Comparison of ENCODE assay signal across 1 cellular context in genomic region chr14:52694761-52695480, GRCh38.
TF ChIP-seq lines count a peak whose summit lies in the region.

No MANE protein-coding gene starts in this region.

TF ChIP-seq in K562, 482 proteins besides CTCF, POLR2A, EP300 and RAD21 (continued from another document and continues in another):
- TF ChIP-seq PBX2 (CRISPR knock-in tag; IDR thresholded peaks at IDR 0.05; ENCODE audit: low read depth), result no peak
- no peak for TF ChIP-seq PBX2 (tag; conservative IDR thresholded peaks at IDR 0.05; ENCODE audit: low read depth)
- TF ChIP-seq KHSRP (IDR thresholded peaks at IDR 0.05), result no peak
- TF ChIP-seq POLR3G (IDR thresholded peaks at IDR 0.05; ENCODE audit: extremely low read depth, insufficient read length, insufficient replicate concordance), result no peak
- no peak for TF ChIP-seq KLF10 (CRISPR knock-in tag; IDR thresholded peaks at IDR 0.05)
- TF ChIP-seq ESRRB (CRISPR knock-in tag; IDR thresholded peaks at IDR 0.05; ENCODE audit: borderline replicate concordance), result no peak
- no peak for TF ChIP-seq SRSF3 (IDR thresholded peaks at IDR 0.05; ENCODE audit: insufficient read depth, low read length)
- no peak for TF ChIP-seq NFYB (IDR thresholded peaks at IDR 0.05; ENCODE audit: extremely low read depth, insufficient read length)
- TF ChIP-seq TAF1 (IDR thresholded peaks at IDR 0.05; ENCODE audit: control insufficient read depth, extremely low read depth, insufficient read depth, low read length, severe bottlenecking), result peak; percentile 28
- no peak for TF ChIP-seq RNF219 (CRISPR knock-in tag; IDR thresholded peaks at IDR 0.05)
- no peak for TF ChIP-seq HOMEZ (CRISPR knock-in tag; IDR thresholded peaks at IDR 0.05)
- TF ChIP-seq FOXJ3 (CRISPR knock-in tag; IDR thresholded peaks at IDR 0.05), result no peak
- TF ChIP-seq ZNF224 (CRISPR knock-in tag; IDR thresholded peaks at IDR 0.05), result no peak
- TF ChIP-seq ARID4B (CRISPR knock-in tag; IDR thresholded peaks at IDR 0.05), result peak; percentile 84; the same call in 1 of the 2 replicates
- no peak for TF ChIP-seq SREBF2 (CRISPR knock-in tag; IDR thresholded peaks at IDR 0.05)
- no peak for TF ChIP-seq SIX5 (IDR thresholded peaks at IDR 0.05; ENCODE audit: borderline replicate concordance in 1 of 2, insufficient read depth in 1 of 2, low read depth in 1 of 2, low read length in 2 of 2)
- peak; percentile 35; the same call in 1 of the 2 replicates for TF ChIP-seq ZBTB7A (IDR thresholded peaks at IDR 0.05; ENCODE audit: borderline replicate concordance, control insufficient read depth, low read depth, low read length)
- TF ChIP-seq BDP1 (IDR thresholded peaks at IDR 0.05; ENCODE audit: insufficient read depth, insufficient read length), result no peak
- TF ChIP-seq ZNF77 (CRISPR knock-in tag; IDR thresholded peaks at IDR 0.05), result no peak
- 0 out of 2 replicates have a peak, but pooled peaks have one; percentile 30 for TF ChIP-seq CBFB (CRISPR knock-in tag; IDR thresholded peaks at IDR 0.05)
- TF ChIP-seq UBTF (IDR thresholded peaks at IDR 0.05; ENCODE audit: borderline replicate concordance in 1 of 2, low read depth in 2 of 2, low read length in 2 of 2), result no peak
- TF ChIP-seq ZNF740 (CRISPR knock-in tag; IDR thresholded peaks at IDR 0.05), result 0 out of 2 replicates have a peak, but pooled peaks have one; percentile 17
- TF ChIP-seq ZNF740 (tag; IDR thresholded peaks at IDR 0.05), result no peak
- TF ChIP-seq MAX (CRISPR knock-in tag; IDR thresholded peaks at IDR 0.05), result peak; percentile 28; the same call in 1 of the 2 replicates
- TF ChIP-seq NEUROD1 (IDR thresholded peaks at IDR 0.05; ENCODE audit: borderline replicate concordance, low read depth, low read length, partially characterized antibody), result no peak
- no peak for TF ChIP-seq ZEB2 (IDR thresholded peaks at IDR 0.05)
- TF ChIP-seq MIER1 (IDR thresholded peaks at IDR 0.05; ENCODE audit: low read depth), result no peak
- 0 out of 2 replicates have a peak, but pooled peaks have one; percentile 20 for TF ChIP-seq FOXP4 (CRISPR knock-in tag; IDR thresholded peaks at IDR 0.05; ENCODE audit: borderline replicate concordance)
- no peak for TF ChIP-seq GMEB1 (CRISPR knock-in tag; IDR thresholded peaks at IDR 0.05)
- TF ChIP-seq CUX1 (CRISPR knock-in tag; IDR thresholded peaks at IDR 0.05), result no peak
